In genomic region chr2:65788556-65788955, GRCh38 we compare ENCODE assay signal across 29 cellular contexts.
"Had no signal": no experiment of that assay in that cellular context is flagged by ENCODE, and none has a peak within 500 bp of the region (broad histone marks: within the 10 kb centered on the region; RNA-seq: fewer than 3 reads in every experiment).

No MANE protein-coding gene starts in this region.

- H3K4me1 Mint-ChIP-seq: natural killer cell, T-helper 17 cell had no signal

- ATAC-seq: activated CD4-positive, CD25-positive, alpha-beta regulatory T cell treated with anti-CD3 and anti-CD28 coated beads, Interleukin-2, amount 50 U/mL, for 24 hours; esophagus mucosa; foreskin keratinocyte; heart right ventricle; natural killer cell; right lobe of liver; stimulated activated naive CD8-positive, alpha-beta T cell treated with anti-CD3 and anti-CD28 coated beads, Interleukin-15, Interleukin-2, amounts not matched to agents 100 U/mL and 50 U/mL, for 24 hours; T-helper 17 cell had no signal

- H3K9me3 ChIP-seq: heart right ventricle, left ventricle myocardium inferior, right lobe of liver, testis, uterus had no signal

- H3K9me3 Mint-ChIP-seq: activated CD4-positive, alpha-beta memory T cell treated with anti-CD3 and anti-CD28 coated beads for 36 hours; activated T-cell treated with anti-CD3 and anti-CD28 coated beads, Interleukin-2, amount 50 U/mL, for 24 hours; dendritic cell treated with granulocyte-macrophage colony-stimulating factor and Interleukin-4, amounts not matched to agents 40 ng/mL and 50 ng/mL, for 4 days; endodermal cell had no signal

- H3K27ac Mint-ChIP-seq: activated CD4-positive, alpha-beta memory T cell treated with anti-CD3 and anti-CD28 coated beads for 36 hours; activated T-cell treated with anti-CD3 and anti-CD28 coated beads, Interleukin-2, amount 50 U/mL, for 24 hours; dendritic cell treated with granulocyte-macrophage colony-stimulating factor and Interleukin-4, amounts not matched to agents 40 ng/mL and 50 ng/mL, for 4 days; endodermal cell; natural killer cell; progenitor cell of endocrine pancreas; T-helper 17 cell had no signal

- H3K27me3 ChIP-seq: brain microvascular endothelial cell, foreskin keratinocyte, right lobe of liver, testis, uterus had no signal

- H3K4me3 Mint-ChIP-seq: activated CD4-positive, alpha-beta memory T cell treated with anti-CD3 and anti-CD28 coated beads for 36 hours; activated T-cell treated with anti-CD3 and anti-CD28 coated beads, Interleukin-2, amount 50 U/mL, for 24 hours; dendritic cell treated with granulocyte-macrophage colony-stimulating factor and Interleukin-4, amounts not matched to agents 40 ng/mL and 50 ng/mL, for 4 days; endodermal cell; natural killer cell; T-helper 17 cell had no signal

- H3K27me3 Mint-ChIP-seq: activated T-cell treated with anti-CD3 and anti-CD28 coated beads, Interleukin-2, amount 50 U/mL, for 24 hours; dendritic cell treated with granulocyte-macrophage colony-stimulating factor and Interleukin-4, amounts not matched to agents 40 ng/mL and 50 ng/mL, for 4 days; progenitor cell of endocrine pancreas; T-helper 17 cell had no signal

- H3K36me3 Mint-ChIP-seq: activated CD4-positive, alpha-beta memory T cell treated with anti-CD3 and anti-CD28 coated beads for 36 hours; natural killer cell had no signal

- H3K4me1 ChIP-seq: heart right ventricle, left ventricle myocardium inferior, right lobe of liver, testis, uterus had no signal

- H3K4me3 ChIP-seq: heart right ventricle, left ventricle myocardium inferior, lung, right lobe of liver, testis, uterus had no signal

- DNase-seq: activated CD4-positive, alpha-beta memory T cell treated with anti-CD3 and anti-CD28 coated beads for 36 hours; activated CD4-positive, alpha-beta T cell treated with anti-CD3 and anti-CD28 coated beads for 48 hours; activated CD8-positive, alpha-beta memory T cell treated with anti-CD3 and anti-CD28 coated beads, Interleukin-2, amount 50 U/mL, for 4 hours; activated gamma-delta T cell; activated naive CD4-positive, alpha-beta T cell treated with anti-CD3 and anti-CD28 coated beads, Interleukin-2, amount 50 U/mL, for 16 hours; activated T-cell treated with anti-CD3 and anti-CD28 coated beads, Interleukin-2, amount 50 U/mL, for 24 hours; amniotic stem cell; brain microvascular endothelial cell; endodermal cell; foreskin keratinocyte; heart right ventricle; kidney glomerular epithelial cell; left ventricle myocardium inferior; mesendoderm; natural killer cell; right lobe of liver; stimulated activated CD4-positive, alpha-beta T cell treated with anti-CD3 and anti-CD28 coated beads, Interleukin-12 subunit alpha, Interleukin-12 subunit beta, amount 100 ng/mL, for 4 hours; stimulated activated CD4-positive, alpha-beta T cell treated with anti-CD3 and anti-CD28 coated beads, Interleukin-4, amount 100 ng/mL, for 1 hour; stimulated activated naive CD8-positive, alpha-beta T cell treated with anti-CD3 and anti-CD28 coated beads, Interleukin-15, Interleukin-2, amounts not matched to agents 100 U/mL and 50 U/mL, for 24 hours; T-helper 17 cell; testis; trophoblast cell; uterus had no signal

- H3K36me3 ChIP-seq: brain microvascular endothelial cell, heart right ventricle, left ventricle myocardium inferior, right lobe of liver, uterus had no signal

- H3K27ac ChIP-seq: brain microvascular endothelial cell, foreskin keratinocyte, heart right ventricle, left ventricle myocardium inferior, right lobe of liver, testis, uterus, VCaP had no signal
